ENCODE assay signal across 1 cellular context in genomic region chr4:1771555-1772305, GRCh38.
TF ChIP-seq lines count a peak whose summit lies in the region.

No MANE protein-coding gene starts in this region.

TF ChIP-seq in GM12891, 5 proteins besides CTCF, POLR2A, EP300 and RAD21:
- TF ChIP-seq POU2F2 (IDR thresholded peaks at IDR 0.05; ENCODE audit: low read depth, low read length) (no peak), SPI1 (IDR thresholded peaks at IDR 0.05; ENCODE audit: low read depth, low read length) (no peak), TAF1 (IDR thresholded peaks at IDR 0.05; ENCODE audit: low read depth, low read length) (no peak), PAX5 (IDR thresholded peaks at IDR 0.05; ENCODE audit: insufficient read depth, low read length, severe bottlenecking) (no peak), POLR2AphosphoS5 (IDR thresholded peaks at IDR 0.05; ENCODE audit: low read depth, low read length) (no peak)
